In the genomic region with DNA sequence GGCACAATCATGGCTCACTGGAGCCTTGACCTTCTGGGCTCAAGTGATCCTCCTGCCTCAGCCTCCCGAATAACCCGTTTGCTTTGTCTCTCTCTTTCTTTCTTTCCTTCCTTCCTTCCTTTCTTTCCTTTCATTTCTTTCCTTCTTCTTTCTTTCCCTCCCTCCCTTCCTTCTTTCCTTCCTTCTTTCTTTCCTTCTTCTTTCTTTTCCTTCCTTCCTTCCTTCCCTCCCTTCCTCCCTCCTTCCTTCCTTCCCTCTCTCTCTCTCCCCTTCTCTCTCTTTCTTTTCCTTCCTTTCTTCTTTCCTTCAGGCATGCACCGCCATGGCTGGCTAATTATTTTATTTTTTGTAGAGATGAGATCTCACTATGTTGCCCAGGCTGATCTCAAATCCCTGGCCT, we compare ENCODE assay signal across 8 cellular contexts. TPM values are rescaled to one million over a fixed set of nuclear protein-coding genes. Genes with fewer than 3 reads are reported as not detected.
"Had no signal": no experiment of that assay in that cellular context is flagged by ENCODE, and none has a peak within 500 bp of the region (broad histone marks: within the 10 kb centered on the region; RNA-seq: fewer than 3 reads in every experiment).

No MANE protein-coding gene starts in this region.

- H3K27ac Mint-ChIP-seq: IgD-negative memory B cell had no signal

- H3K9me3 ChIP-seq: HAP-1 had no signal

- FAIRE-seq: HepG2 had no signal

- H3K4me1 ChIP-seq: HAP-1 had no signal

- H3K4me3 ChIP-seq: HAP-1 had no signal

- DNase-seq: GOT3, KG1 had no signal

- H3K36me3 ChIP-seq: HAP-1 had no signal

- H3K4me3 Mint-ChIP-seq: IgD-negative memory B cell had no signal

- H3K27ac ChIP-seq: HL-60 had no signal

- ATAC-seq: HepG2 had no signal

RNA-seq across cellular contexts. Expression of a gene that starts 57.9 kb away (rescaled TPM):
- total RNA-seq: H4, HepG2, HT1080 had no signal
